Comparison of ENCODE assay signal across 8 cellular contexts in genomic region chr6:37169458-37170272, GRCh38. TPM values are rescaled to one million over a fixed set of nuclear protein-coding genes. Genes with fewer than 3 reads are reported as not detected.
A peak's percentile ranks its signal among the peaks of the same experiment; 100 is the strongest.
DNase-seq lines count a peak whose midpoint lies in the region; ATAC-seq and TF ChIP-seq lines count a peak whose summit lies in the region.

Gene PIM1 (plus strand): TSS chr6:37170152. CDS start chr6:37170576, 424 bp downstream.

- peak within 1 kb of the TSS; percentile 88 for H3K4me3 Mint-ChIP-seq in Caco-2 (ENCODE audit: unreplicated experiment)
- peak within 1 kb of the TSS; percentile 93 for H3K4me3 Mint-ChIP-seq in endothelial cell (ENCODE audit: unreplicated experiment)

- intact Hi-C loops in Caco-2 (cut with micrococcal nuclease; ENCODE audit: unreplicated experiment): loop anchor here (1.0 kb wide), 2 partner anchors 21 to 31 kb away; no protein-coding TSS in a partner anchor

- peak; percentile 71 for ATAC-seq in GM21423 (IDR thresholded peaks at IDR 0.05; ENCODE audit: unreplicated experiment)

- CTCF ChIA-PET in Caco-2 (lab: Charles Lee): interaction anchor here (0.6 to 2.9 kb wide), 12 partner anchors 19 to 980 kb away, joined by 3 to 13 read pairs (median 4); no protein-coding TSS in a partner anchor

- DNase-seq in Caco-2 (peak; percentile 97 to 99), endothelial cell (ENCODE audit: low spot score) (peak; percentile 99), midbrain (lab: John Stamatoyannopoulos, UW) (peak; percentile 98)
- peak; percentile 99 for DNase-seq in activated CD8-positive, alpha-beta memory T cell treated with anti-CD3 and anti-CD28 coated beads, Interleukin-2, amount 50 U/mL, for 48 hours
- peak; percentile 100 for DNase-seq in stimulated activated CD8-positive, alpha-beta memory T cell treated with anti-CD3 and anti-CD28 coated beads, Interleukin-15, amount 100 ng/mL, for 48 hours (ENCODE audit: low read depth in 2 of 2)

- H3K27me3 ChIP-seq in Caco-2 (replicated peaks; ENCODE audit: control insufficient read depth, insufficient read depth, low read length): no peaks in the 10 kb centered on the region
- no peaks in the 10 kb centered on the region for H3K27me3 ChIP-seq in HUES64 (ENCODE audit: insufficient read depth, low read length)
- no peaks in the 10 kb centered on the region for H3K27me3 ChIP-seq in OCI-LY3 (ENCODE audit: low read depth, low read length)

- H3K27ac ChIP-seq in HUES64 (ENCODE audit: low read depth, low read length): peak within 1 kb of the TSS; percentile 93
- H3K27ac ChIP-seq in OCI-LY3 (ENCODE audit: low read length): peak within 1 kb of the TSS; percentile 95

- under 1% methylated on average over 88 of the region's 95 CpGs for whole genome bisulfite sequencing in HUES64

- H3K4me2 ChIP-seq in OCI-LY3 (ENCODE audit: low read length): peak within 1 kb of the TSS; percentile 95

- H3K9me3 Mint-ChIP-seq in Caco-2 (ENCODE audit: unreplicated experiment) (no peaks in the 10 kb centered on the region), endothelial cell (ENCODE audit: unreplicated experiment) (no peaks in the 10 kb centered on the region)

- H3K4me1 ChIP-seq in Caco-2: peaks cover 10% of the 10 kb centered on the region; the same call in 1 of the 2 replicates
- H3K4me1 ChIP-seq in HUES64 (ENCODE audit: insufficient read depth, low read length): peaks cover 31% of the 10 kb centered on the region
- H3K4me1 ChIP-seq in OCI-LY3 (ENCODE audit: low read length): peaks cover 37% of the 10 kb centered on the region

- H3K27ac Mint-ChIP-seq in Caco-2 (ENCODE audit: unreplicated experiment) (peak within 1 kb of the TSS; percentile 98), endothelial cell (ENCODE audit: unreplicated experiment) (peak within 1 kb of the TSS; percentile 97)

- H3K36me3 Mint-ChIP-seq in Caco-2 (ENCODE audit: insufficient read depth, unreplicated experiment) (peaks cover 55% of the 10 kb centered on the region), endothelial cell (ENCODE audit: low read depth, unreplicated experiment) (peaks cover 12% of the 10 kb centered on the region)

- no TSS peak for BruUV-seq in Caco-2 (replicated peaks; lab: Mats Ljungman, UMichigan)

- H3K9ac ChIP-seq in HUES64 (ENCODE audit: low read depth, low read length): peak within 1 kb of the TSS; percentile 92
- H3K9ac ChIP-seq in OCI-LY3 (ENCODE audit: low read length): peak within 1 kb of the TSS; percentile 100

- H2AFZ ChIP-seq in OCI-LY3 (ENCODE audit: low read depth, low read length): no peak within 1 kb of the TSS

- H3K27me3 Mint-ChIP-seq in Caco-2 (ENCODE audit: insufficient read depth, unreplicated experiment): no peaks in the 10 kb centered on the region
- H3K27me3 Mint-ChIP-seq in endothelial cell (ENCODE audit: unreplicated experiment): peaks cover 9% of the 10 kb centered on the region

- H3K4me3 ChIP-seq in Caco-2 (ENCODE audit: low read depth, low read length): peak within 1 kb of the TSS; percentile 82
- peak within 1 kb of the TSS; percentile 94 for H3K4me3 ChIP-seq in HUES64 (ENCODE audit: low read length)
- peak within 1 kb of the TSS; percentile 89 for H3K4me3 ChIP-seq in OCI-LY3 (ENCODE audit: low read length)

- no peak for TF ChIP-seq CTCF in Caco-2 (IDR thresholded peaks at IDR 0.05; ENCODE audit: insufficient read depth in 1 of 2, low read depth in 1 of 2, low read length in 1 of 2, severe bottlenecking in 1 of 2, unreplicated experiment in 1 of 2)
- no peak for TF ChIP-seq CTCF in OCI-LY3 (IDR thresholded peaks at IDR 0.05; ENCODE audit: low read depth, low read length)
- no peak for TF ChIP-seq CTCF in endothelial cell (IDR thresholded peaks at IDR 0.05; ENCODE audit: unreplicated experiment)

- peaks cover 29% of the 10 kb centered on the region for H4K20me1 ChIP-seq in OCI-LY3 (ENCODE audit: insufficient read depth, low read length)

- peaks cover 13% of the 10 kb centered on the region for H3K4me1 Mint-ChIP-seq in Caco-2 (ENCODE audit: low read depth, unreplicated experiment)
- H3K4me1 Mint-ChIP-seq in endothelial cell (ENCODE audit: unreplicated experiment): peaks cover 22% of the 10 kb centered on the region

- H3K9me3 ChIP-seq in Caco-2: no peaks in the 10 kb centered on the region
- H3K9me3 ChIP-seq in HUES64 (ENCODE audit: insufficient read depth, low read depth, low read length): no peaks in the 10 kb centered on the region
- H3K9me3 ChIP-seq in OCI-LY3 (ENCODE audit: insufficient read depth, low read length): no peaks in the 10 kb centered on the region

- H3K79me2 ChIP-seq in OCI-LY3 (ENCODE audit: low read length): peaks cover 66% of the 10 kb centered on the region

- POLR2A ChIA-PET in Caco-2 (lab: Charles Lee): interaction anchor here (0.7 to 3.4 kb wide), 13 partner anchors 9 to 88 kb away, joined by 3 to 20 read pairs (median 5); partner anchors contain the start of gene TBC1D22B

- peaks cover 6% of the 10 kb centered on the region for H3K36me3 ChIP-seq in Caco-2 (ENCODE audit: control insufficient read depth, insufficient read depth, low read length)
- H3K36me3 ChIP-seq in HUES64 (ENCODE audit: insufficient read depth, low read length): peaks cover 32% of the 10 kb centered on the region
- peaks cover 45% of the 10 kb centered on the region for H3K36me3 ChIP-seq in OCI-LY3 (replicated peaks; ENCODE audit: low read depth, low read length)

RNA-seq across cellular contexts. Expression of gene PIM1, which starts in this region (rescaled TPM):
- 43.8 and 48.3 TPM in 2 replicates for total RNA-seq in Caco-2 (2022)
- 34.5 TPM for polyA plus RNA-seq in HUES64 (2013, experiment 1 of 2)
- polyA plus RNA-seq in HUES64 (2013, experiment 2 of 2): 40.9 TPM
- total RNA-seq in endothelial cell (ENCODE audit: unreplicated experiment): 9.6 TPM

Comparison
In these comparisons a context has a peak if more than half of its experiments do, and no peak if none do; other contexts are left out.
1. Peak in every context shown above with its lines: DNase-seq, ATAC-seq, H3K4me3 ChIP-seq and H3K27ac ChIP-seq.